ENCODE assay signal across 24 cellular contexts in the genomic region with DNA sequence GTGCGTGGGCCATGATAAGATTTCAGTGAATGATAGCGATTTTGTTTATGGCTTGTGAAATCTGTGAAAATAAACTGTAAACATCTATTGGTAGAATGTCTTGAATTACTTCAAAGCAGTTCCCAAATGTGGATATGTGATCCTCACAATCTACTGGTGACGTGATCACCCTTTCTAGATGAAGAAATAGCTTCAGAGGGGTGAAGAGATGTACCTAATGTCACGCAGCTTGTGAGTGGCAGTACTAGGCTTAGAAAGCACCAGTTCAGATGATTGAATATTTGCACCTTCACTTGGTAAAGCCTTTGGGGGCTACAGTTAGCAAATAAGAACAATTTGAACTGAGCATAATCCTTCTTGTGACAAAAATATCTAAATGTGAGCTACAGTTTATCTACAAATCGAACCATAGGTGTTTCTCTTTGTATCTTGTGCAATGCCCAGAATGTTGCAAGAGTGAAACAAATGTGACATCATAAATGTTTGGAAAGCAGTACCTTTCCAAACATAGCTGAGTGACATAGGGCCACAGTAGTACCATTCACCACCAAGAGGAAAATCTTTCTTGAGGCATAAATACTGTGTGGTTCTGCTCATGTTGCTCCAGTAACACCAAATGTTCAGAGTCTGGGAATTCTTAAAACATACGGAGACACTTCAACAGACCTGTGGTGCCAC. TPM values are rescaled to one million over a fixed set of nuclear protein-coding genes. Genes with fewer than 3 reads are reported as not detected.
DNase-seq lines count a peak whose midpoint lies in the region; ATAC-seq and TF ChIP-seq lines count a peak whose summit lies in the region.
"Had no signal": no experiment of that assay in that cellular context is flagged by ENCODE, and none has a peak within 500 bp of the region (broad histone marks: within the 10 kb centered on the region; RNA-seq: fewer than 3 reads in every experiment).

No MANE protein-coding gene starts in this region.

- no peak overlapping the region for H2BK5ac ChIP-seq in trophoblast cell (ENCODE audit: low read depth, low read length, poor library complexity)

- no peak overlapping the region for H3K27ac ChIP-seq in breast epithelium
- peak overlapping the region in 1 of 2 donors; percentile 74 for H3K27ac ChIP-seq in liver (ENCODE audit: low read depth in 1 of 2, low read length in 2 of 2)
- H3K27ac ChIP-seq in trophoblast cell (ENCODE audit: low read depth, low read length) = no peak overlapping the region
- H3K27ac ChIP-seq in CD4-positive, alpha-beta T cell (ENCODE audit: low read depth, low read length) = no peak overlapping the region
- H3K27ac ChIP-seq: A549; BLaER1 treated with 17β-estradiol and CSF1 and Interleukin-3, amounts not matched to agents 10 nM and 100 nM had no signal

- H3K36me3 Mint-ChIP-seq in MCF 10A (ENCODE audit: insufficient read depth, unreplicated experiment) = no peaks in the 10 kb centered on the region
- H3K36me3 Mint-ChIP-seq in CD4-positive, alpha-beta T cell (ENCODE audit: low read depth) = no peaks in the 10 kb centered on the region
- H3K36me3 Mint-ChIP-seq: CD14-positive monocyte; CD4-positive, alpha-beta memory T cell had no signal

- CTCF ChIA-PET in MCF 10A (lab: Yijun Ruan, JAX) = interaction anchor here (0.5 to 1.6 kb wide), 6 partner anchors 9 to 256 kb away, joined by 3 to 5 read pairs (median 3); no protein-coding TSS in a partner anchor
- CTCF ChIA-PET in CD4-positive, alpha-beta T cell (lab: Charles Lee) = interaction anchor here (1.0 kb wide), 1 partner anchor 10 kb away, joined by 3 read pairs; no protein-coding TSS in a partner anchor

- no peak overlapping the region for H2AFZ ChIP-seq in trophoblast cell (ENCODE audit: insufficient read depth, low read length, poor library complexity)
- H2AFZ ChIP-seq: GM23338 had no signal

- TF ChIP-seq CTCF in MCF 10A (IDR thresholded peaks at IDR 0.05; ENCODE audit: unreplicated experiment) = no peak
- TF ChIP-seq CTCF in breast epithelium (IDR thresholded peaks at IDR 0.05) = no peak
- TF ChIP-seq CTCF in epithelial cell of esophagus (IDR thresholded peaks at IDR 0.05; ENCODE audit: insufficient read depth, low read depth, low read length, missing control alignments) = no peak
- no peak for TF ChIP-seq CTCF in liver (IDR thresholded peaks at IDR 0.05; ENCODE audit: low read depth, low read length, missing input control)
- TF ChIP-seq CTCF in CD4-positive, alpha-beta T cell (IDR thresholded peaks at IDR 0.05) = no peak

- TF ChIP-seq POLR2A in breast epithelium (IDR thresholded peaks at IDR 0.05) = no peak

- WGBS in liver = 50% methylated on average over 6 of the region's 6 CpGs
- no CpG with 5 or more reads among the region's 6 CpGs for WGBS in trophoblast cell (ENCODE audit: extremely low coverage, insufficient coverage, insufficient read length)

- no peak overlapping the region for H3K4me3 ChIP-seq in breast epithelium
- H3K4me3 ChIP-seq in epithelial cell of esophagus (ENCODE audit: low read length) = no peak overlapping the region
- no peak overlapping the region for H3K4me3 ChIP-seq in liver (ENCODE audit: low read depth in 1 of 3, low read length in 3 of 3)
- no peak overlapping the region for H3K4me3 ChIP-seq in trophoblast cell (ENCODE audit: low read depth, low read length)
- H3K4me3 ChIP-seq: A549; BLaER1 treated with 17β-estradiol and CSF1 and Interleukin-3, amounts not matched to agents 10 nM and 100 nM; GM23338 had no signal

- no peaks in the 10 kb centered on the region for H3K9me3 ChIP-seq in breast epithelium
- H3K9me3 ChIP-seq in liver (ENCODE audit: control insufficient read depth in 4 of 4, low read length in 3 of 4) = no peaks in the 10 kb centered on the region
- no peaks in the 10 kb centered on the region for H3K9me3 ChIP-seq in trophoblast cell (ENCODE audit: insufficient read depth, low read depth, low read length)
- no peaks in the 10 kb centered on the region for H3K9me3 ChIP-seq in CD4-positive, alpha-beta T cell (ENCODE audit: control insufficient read depth, low read length)
- H3K9me3 ChIP-seq: A549; BE2C; BLaER1 treated with 17β-estradiol and CSF1 and Interleukin-3, amounts not matched to agents 10 nM and 100 nM had no signal

- H2BK12ac ChIP-seq in trophoblast cell (ENCODE audit: low read length) = no peak overlapping the region

- no TSS peak for BruUV-seq in MCF 10A (replicated peaks; lab: Mats Ljungman, UMichigan)

- peak; percentile 9 for DNase-seq in MCF 10A (ENCODE audit: unreplicated experiment)
- DNase-seq in breast epithelium (ENCODE audit: low spot score in 2 of 2) = no peak
- peak; percentile 15 for DNase-seq in epithelial cell of esophagus (ENCODE audit: low read depth)
- peak; percentile 46 to 86 for DNase-seq in trophoblast cell
- DNase-seq in middle frontal gyrus (ENCODE audit: extremely low spot score, low spot score) = no peak
- no peak for DNase-seq in CD4-positive, alpha-beta T cell
- DNase-seq: 8988T; ACHN; AML-193; BE2C; Calu3; CD4-positive, alpha-beta memory T cell; COR-L47; DMS53; DMS79 treated with DMSO at 0.1 percent for 48 hours; GF-D8; H9; HFFc6 had no signal

- POLR2A ChIA-PET in MCF 10A (lab: Yijun Ruan, JAX) = interaction anchor here (0.6 kb wide), 1 partner anchor 649 kb away, joined by 3 read pairs; no protein-coding TSS in a partner anchor
- POLR2A ChIA-PET in CD4-positive, alpha-beta T cell (lab: Charles Lee) = no interaction called here

- no peak for TF ChIP-seq RAD21 in liver (IDR thresholded peaks at IDR 0.05)

- H4K91ac ChIP-seq in trophoblast cell (ENCODE audit: low read depth, low read length) = no peak overlapping the region

- H3K27me3 ChIP-seq in breast epithelium (peaks cover 0 to 31% of the 10 kb centered on the region in 2 donors), liver (ENCODE audit: control insufficient read depth in 4 of 4, insufficient read depth in 4 of 4, low read length in 3 of 4) (no peaks in the 10 kb centered on the region), trophoblast cell (ENCODE audit: insufficient read depth, low read length) (no peaks in the 10 kb centered on the region)
- H3K27me3 ChIP-seq in CD4-positive, alpha-beta T cell (ENCODE audit: control insufficient read depth, insufficient read depth, low read length) = no peaks in the 10 kb centered on the region
- H3K27me3 ChIP-seq: BE2C had no signal

- H3K79me2 ChIP-seq in trophoblast cell (ENCODE audit: control insufficient read depth, insufficient read depth, low read length, poor library complexity) = no peaks in the 10 kb centered on the region

- H2AK5ac ChIP-seq in trophoblast cell (ENCODE audit: low read length) = no peak overlapping the region

- no peak overlapping the region for H3K23ac ChIP-seq in trophoblast cell (ENCODE audit: low read length)

- H3K4me1 ChIP-seq in breast epithelium = no peaks in the 10 kb centered on the region
- no peaks in the 10 kb centered on the region for H3K4me1 ChIP-seq in liver (ENCODE audit: control insufficient read depth in 4 of 4, insufficient read depth in 4 of 4, low read length in 3 of 4)
- no peaks in the 10 kb centered on the region for H3K4me1 ChIP-seq in trophoblast cell (ENCODE audit: control insufficient read depth in 1 of 2, insufficient read depth in 2 of 2, low read length in 2 of 2)
- H3K4me1 ChIP-seq: A549, BE2C had no signal

- H4K8ac ChIP-seq in trophoblast cell (ENCODE audit: low read depth, low read length) = no peak overlapping the region

- intact Hi-C loops in MCF 10A (cut with micrococcal nuclease) (no loop called here), breast epithelium (cut with DNase I; ENCODE audit: low total_unique reads) (no loop called here)
- intact Hi-C loops in CD4-positive, alpha-beta T cell (cut with DNase I, micrococcal nuclease) = no loop called here

- H4K12ac ChIP-seq in trophoblast cell (ENCODE audit: low read depth, low read length) = no peak overlapping the region

- H3K4ac ChIP-seq in trophoblast cell (ENCODE audit: low read depth, low read length) = no peak overlapping the region

- H3K18ac ChIP-seq in trophoblast cell (ENCODE audit: low read length) = no peak overlapping the region

- H3K79me1 ChIP-seq in trophoblast cell (ENCODE audit: low read length) = no peaks in the 10 kb centered on the region

- H3K36me3 ChIP-seq in breast epithelium (no peaks in the 10 kb centered on the region), liver (ENCODE audit: control insufficient read depth in 4 of 4, insufficient read depth in 3 of 4, low read depth in 1 of 4, low read length in 3 of 4) (no peaks in the 10 kb centered on the region), trophoblast cell (ENCODE audit: control insufficient read depth in 1 of 2, insufficient read depth in 2 of 2, low read length in 2 of 2) (no peaks in the 10 kb centered on the region)
- H3K36me3 ChIP-seq: BE2C; BLaER1 treated with 17β-estradiol and CSF1 and Interleukin-3, amounts not matched to agents 10 nM and 100 nM had no signal

- H3K4me3 Mint-ChIP-seq in MCF 10A (ENCODE audit: unreplicated experiment) = no peak overlapping the region
- no peak overlapping the region for H3K4me3 Mint-ChIP-seq in CD4-positive, alpha-beta T cell
- H3K4me3 Mint-ChIP-seq: CD14-positive monocyte; CD4-positive, alpha-beta memory T cell; GM23338; H9; HFFc6 had no signal

- no peaks in the 10 kb centered on the region for H3K9me3 Mint-ChIP-seq in MCF 10A (ENCODE audit: unreplicated experiment)
- no peaks in the 10 kb centered on the region for H3K9me3 Mint-ChIP-seq in CD4-positive, alpha-beta T cell
- H3K9me3 Mint-ChIP-seq: CD4-positive, alpha-beta memory T cell; GM23338; H9; HFFc6 had no signal

- no peak overlapping the region for H3K9ac ChIP-seq in liver (ENCODE audit: low read depth in 1 of 2, low read length in 2 of 2)
- no peak overlapping the region for H3K9ac ChIP-seq in trophoblast cell (ENCODE audit: low read length)
- H3K9ac ChIP-seq: BLaER1 treated with 17β-estradiol and CSF1 and Interleukin-3, amounts not matched to agents 10 nM and 100 nM had no signal

- no peak overlapping the region for H2BK120ac ChIP-seq in trophoblast cell (ENCODE audit: insufficient read depth, low read length, poor library complexity)

- H3K4me2 ChIP-seq in trophoblast cell (ENCODE audit: low read length) = no peak overlapping the region
- H3K4me2 ChIP-seq: A549; BLaER1 treated with 17β-estradiol and CSF1 and Interleukin-3, amounts not matched to agents 10 nM and 100 nM; GM23338 had no signal

- H3K14ac ChIP-seq in trophoblast cell (ENCODE audit: low read length) = no peak overlapping the region

- peaks cover 25% of the 10 kb centered on the region for H3K27me3 Mint-ChIP-seq in MCF 10A (ENCODE audit: insufficient read depth, unreplicated experiment)
- no peaks in the 10 kb centered on the region for H3K27me3 Mint-ChIP-seq in CD4-positive, alpha-beta T cell

- no peaks in the 10 kb centered on the region for H3K4me1 Mint-ChIP-seq in MCF 10A (ENCODE audit: insufficient read depth, unreplicated experiment)
- no peaks in the 10 kb centered on the region for H3K4me1 Mint-ChIP-seq in CD4-positive, alpha-beta T cell (ENCODE audit: low read depth)
- H3K4me1 Mint-ChIP-seq: CD14-positive monocyte; CD4-positive, alpha-beta memory T cell; GM23338; H9 had no signal

- ATAC-seq in GM18907 (IDR thresholded peaks at IDR 0.05; ENCODE audit: unreplicated experiment) = no peak
- no peak for ATAC-seq in CD4-positive, alpha-beta T cell (ENCODE audit: poor library complexity)
- ATAC-seq: A549, GM23338 had no signal

- no peak overlapping the region for H3K27ac Mint-ChIP-seq in MCF 10A (ENCODE audit: low read depth, unreplicated experiment)
- no peak overlapping the region for H3K27ac Mint-ChIP-seq in CD4-positive, alpha-beta T cell
- H3K27ac Mint-ChIP-seq: CD14-positive monocyte; CD4-positive, alpha-beta memory T cell; GM23338; H9; HFFc6 had no signal

RNA-seq across cellular contexts. Expression of gene PAK3, which starts 14.2 kb away (rescaled TPM):
- total RNA-seq in MCF 10A (2022) (4.9 and 8.5 TPM in 2 replicates), breast epithelium (10 to 100 TPM in 1 of 3 donors, 1 to 10 TPM in 2; 1.9 to 21.1 (median 7.5) TPM), liver (under 1 TPM; 0.25 to 0.79 TPM)
- under 1 TPM; 0.03 to 0.28 TPM for polyA plus RNA-seq in liver
- polyA plus RNA-seq in trophoblast cell (2013) = 14.6 and 15.9 TPM in 2 replicates
- 1 to 10 TPM; 1.5 to 1.9 TPM for total RNA-seq in CD4-positive, alpha-beta T cell
- total RNA-seq: HFFc6 had no signal
- polyA plus RNA-seq: CD14-positive monocyte had no signal

Comparison
In these comparisons a context has a peak if more than half of its experiments do, and no peak if none do; other contexts are left out.
1. DNase-seq: peak in MCF 10A (single experiment), epithelial cell of esophagus (single experiment) and trophoblast cell (2 of 2); none in breast epithelium (0 of 2), middle frontal gyrus (single experiment) and CD4-positive, alpha-beta T cell (0 of 10).